Comparison of ENCODE assay signal across 18 cellular contexts in the genomic region with DNA sequence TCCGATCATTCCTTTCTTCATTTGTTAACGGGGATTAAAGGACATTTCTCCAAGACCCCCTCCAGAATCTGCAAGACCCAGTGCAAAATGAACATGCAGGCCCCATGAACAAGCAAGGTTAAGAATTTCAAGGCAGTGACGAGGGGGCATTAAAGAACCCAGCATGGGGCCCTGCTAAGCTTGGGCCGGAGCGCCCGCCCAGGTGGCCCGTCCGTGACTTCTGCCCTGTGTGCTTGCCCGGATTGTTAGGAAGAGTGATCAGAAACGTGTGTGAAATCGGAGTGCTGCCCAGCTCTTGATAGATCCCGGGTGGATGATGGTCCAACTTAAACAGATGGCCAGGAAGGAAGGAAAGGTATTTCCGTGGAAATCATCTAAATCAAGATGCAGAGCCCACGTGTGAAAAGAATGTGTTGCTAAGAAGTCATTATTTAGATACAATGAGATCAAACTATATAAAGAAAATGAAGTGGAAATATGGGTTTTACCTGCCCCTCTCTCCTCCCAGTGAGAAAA.
DNase-seq lines count a peak whose midpoint lies in the region; ATAC-seq and TF ChIP-seq lines count a peak whose summit lies in the region.
"Had no signal": no experiment of that assay in that cellular context is flagged by ENCODE, and none has a peak within 500 bp of the region (broad histone marks: within the 10 kb centered on the region; RNA-seq: fewer than 3 reads in every experiment).

No MANE protein-coding gene starts in this region.

- peaks cover 6 to 22% (median 17%) of the 10 kb centered on the region in 5 donors for H3K4me1 ChIP-seq in subcutaneous abdominal adipose tissue (ENCODE audit: control insufficient read depth in 5 of 5, insufficient read depth in 5 of 5, low read length in 5 of 5)

- peaks cover 11% of the 10 kb centered on the region for H3K4me1 Mint-ChIP-seq in activated CD8-positive, alpha-beta T cell treated with anti-CD3 and anti-CD28 coated beads, Interleukin-2, amount 10 ng/mL, durations not matched to agents 7 days and 5 days (ENCODE audit: low read depth)
- H3K4me1 Mint-ChIP-seq in activated CD8-positive, alpha-beta T cell treated with anti-CD3 and anti-CD28 coated beads for 36 hours (ENCODE audit: low read depth): peaks cover 4% of the 10 kb centered on the region
- peaks cover 35% of the 10 kb centered on the region for H3K4me1 Mint-ChIP-seq in neural crest cell

- H3K27ac Mint-ChIP-seq in activated CD8-positive, alpha-beta T cell treated with anti-CD3 and anti-CD28 coated beads, Interleukin-2, amount 10 ng/mL, durations not matched to agents 7 days and 5 days: no peak overlapping the region
- H3K27ac Mint-ChIP-seq in activated CD8-positive, alpha-beta T cell treated with anti-CD3 and anti-CD28 coated beads for 36 hours: no peak overlapping the region
- H3K27ac Mint-ChIP-seq in neural crest cell (ENCODE audit: unreplicated experiment): peak overlapping the region; percentile 66

- intact Hi-C loops in activated CD8-positive, alpha-beta T cell treated with anti-CD3 and anti-CD28 coated beads for 36 hours (cut with micrococcal nuclease): no loop called here

- H3K4me3 Mint-ChIP-seq in activated CD8-positive, alpha-beta T cell treated with anti-CD3 and anti-CD28 coated beads, Interleukin-2, amount 10 ng/mL, durations not matched to agents 7 days and 5 days: no peak overlapping the region
- no peak overlapping the region for H3K4me3 Mint-ChIP-seq in activated CD8-positive, alpha-beta T cell treated with anti-CD3 and anti-CD28 coated beads for 36 hours
- H3K4me3 Mint-ChIP-seq in neural crest cell: no peak overlapping the region

- H3K36me3 Mint-ChIP-seq in activated CD8-positive, alpha-beta T cell treated with anti-CD3 and anti-CD28 coated beads, Interleukin-2, amount 10 ng/mL, durations not matched to agents 7 days and 5 days (ENCODE audit: low read depth): no peaks in the 10 kb centered on the region
- H3K36me3 Mint-ChIP-seq in activated CD8-positive, alpha-beta T cell treated with anti-CD3 and anti-CD28 coated beads for 36 hours (ENCODE audit: low read depth): no peaks in the 10 kb centered on the region
- no peaks in the 10 kb centered on the region for H3K36me3 Mint-ChIP-seq in neural crest cell (ENCODE audit: low read depth)

- POLR2A ChIA-PET in activated CD8-positive, alpha-beta T cell treated with anti-CD3 and anti-CD28 coated beads, Interleukin-2, amount 10 ng/mL, durations not matched to agents 7 days and 5 days (lab: Charles Lee): no interaction called here
- POLR2A ChIA-PET in activated CD8-positive, alpha-beta T cell treated with anti-CD3 and anti-CD28 coated beads for 36 hours (lab: Charles Lee): no interaction called here

- no peak for TF ChIP-seq CTCF in activated CD8-positive, alpha-beta T cell treated with anti-CD3 and anti-CD28 coated beads for 36 hours (IDR thresholded peaks at IDR 0.05)
- TF ChIP-seq CTCF in neural crest cell (conservative IDR thresholded peaks at IDR 0.05): no peak

- H3K27ac ChIP-seq in subcutaneous abdominal adipose tissue (ENCODE audit: low read depth, low read length): peak overlapping the region; percentile 32
- H3K27ac ChIP-seq: 22Rv1 had no signal

- no peaks in the 10 kb centered on the region for H3K9me3 ChIP-seq in subcutaneous abdominal adipose tissue (ENCODE audit: control insufficient read depth in 5 of 5, low read length in 5 of 5)

- H3K27me3 Mint-ChIP-seq in activated CD8-positive, alpha-beta T cell treated with anti-CD3 and anti-CD28 coated beads, Interleukin-2, amount 10 ng/mL, durations not matched to agents 7 days and 5 days (ENCODE audit: low read depth): no peaks in the 10 kb centered on the region
- H3K27me3 Mint-ChIP-seq in activated CD8-positive, alpha-beta T cell treated with anti-CD3 and anti-CD28 coated beads for 36 hours: peaks cover 1% of the 10 kb centered on the region
- H3K27me3 Mint-ChIP-seq in neural crest cell (ENCODE audit: low read depth): no peaks in the 10 kb centered on the region

- CTCF ChIA-PET in activated CD8-positive, alpha-beta T cell treated with anti-CD3 and anti-CD28 coated beads, Interleukin-2, amount 10 ng/mL, durations not matched to agents 7 days and 5 days (lab: Charles Lee): no interaction called here
- CTCF ChIA-PET in activated CD8-positive, alpha-beta T cell treated with anti-CD3 and anti-CD28 coated beads for 36 hours (lab: Charles Lee): no interaction called here

- ATAC-seq in activated CD8-positive, alpha-beta T cell treated with anti-CD3 and anti-CD28 coated beads, Interleukin-2, amount 10 ng/mL, durations not matched to agents 7 days and 5 days: no peak
- ATAC-seq in activated CD8-positive, alpha-beta T cell treated with anti-CD3 and anti-CD28 coated beads for 36 hours: no peak
- ATAC-seq in HG02981 (IDR thresholded peaks at IDR 0.05; ENCODE audit: unreplicated experiment) (no peak), HG03342 (IDR thresholded peaks at IDR 0.05; ENCODE audit: unreplicated experiment) (no peak)

- no peak overlapping the region for H3K4me3 ChIP-seq in subcutaneous abdominal adipose tissue (ENCODE audit: low read depth in 1 of 5, low read length in 5 of 5)

- H3K27me3 ChIP-seq in subcutaneous abdominal adipose tissue (ENCODE audit: control insufficient read depth in 5 of 5, insufficient read depth in 4 of 5, low read length in 5 of 5): no peaks in the 10 kb centered on the region

- H3K36me3 ChIP-seq in subcutaneous abdominal adipose tissue (ENCODE audit: control insufficient read depth in 5 of 5, insufficient read depth in 5 of 5, low read length in 5 of 5): no peaks in the 10 kb centered on the region

- no peaks in the 10 kb centered on the region for H3K9me3 Mint-ChIP-seq in activated CD8-positive, alpha-beta T cell treated with anti-CD3 and anti-CD28 coated beads, Interleukin-2, amount 10 ng/mL, durations not matched to agents 7 days and 5 days (ENCODE audit: insufficient read depth)
- no peaks in the 10 kb centered on the region for H3K9me3 Mint-ChIP-seq in activated CD8-positive, alpha-beta T cell treated with anti-CD3 and anti-CD28 coated beads for 36 hours
- H3K9me3 Mint-ChIP-seq in neural crest cell: no peaks in the 10 kb centered on the region

- peak; percentile 12 for DNase-seq in activated CD8-positive, alpha-beta T cell treated with anti-CD3 and anti-CD28 coated beads, Interleukin-2, amount 10 ng/mL, durations not matched to agents 7 days and 5 days
- DNase-seq in activated CD8-positive, alpha-beta T cell treated with anti-CD3 and anti-CD28 coated beads for 36 hours: no peak
- DNase-seq in dermis blood vessel endothelial cell (peak; percentile 48), neural crest cell (ENCODE audit: low read depth, low spot score) (no peak)
- no peak for DNase-seq in activated T-cell treated with anti-CD3 and anti-CD28 coated beads, Interleukin-2, amount 50 U/mL, for 1 hour
- DNase-seq: DMS153, DND-41, KBM-7, NCI-H1105 treated with DMSO at 0.1 percent for 48 hours, NCI-H146, NCI-H1930, NCI-H2107, NCI-H524, NCI-H748 treated with DMSO at 0.1 percent for 48 hours had no signal

- no peak overlapping the region for H3K9ac ChIP-seq in subcutaneous abdominal adipose tissue (ENCODE audit: low read length in 5 of 5)

Comparison
In these comparisons a context has a peak if more than half of its experiments do, and no peak if none do; other contexts are left out.
1. DNase-seq: peak in activated CD8-positive, alpha-beta T cell treated with anti-CD3 and anti-CD28 coated beads, Interleukin-2, amount 10 ng/mL, durations not matched to agents 7 days and 5 days (single experiment) and dermis blood vessel endothelial cell (single experiment); none in activated CD8-positive, alpha-beta T cell treated with anti-CD3 and anti-CD28 coated beads for 36 hours (single experiment), neural crest cell (single experiment) and activated T-cell treated with anti-CD3 and anti-CD28 coated beads, Interleukin-2, amount 50 U/mL, for 1 hour (single experiment).